In genomic region chr1:220370041-220370700, GRCh38 we compare ENCODE assay signal across 10 cellular contexts.
DNase-seq lines count a peak whose midpoint lies in the region; ATAC-seq and TF ChIP-seq lines count a peak whose summit lies in the region.
"Had no signal": no experiment of that assay in that cellular context is flagged by ENCODE, and none has a peak within 500 bp of the region (broad histone marks: within the 10 kb centered on the region; RNA-seq: fewer than 3 reads in every experiment).

No MANE protein-coding gene starts in this region.

- no peaks in the 10 kb centered on the region for H3K9me3 Mint-ChIP-seq in activated T-cell treated with anti-CD3 and anti-CD28 coated beads, Interleukin-2, amount 50 U/mL, for 24 hours

- peak overlapping the region; percentile 29 for H3K56ac ChIP-seq in mesendoderm (ENCODE audit: low read length)

- peaks cover 27% of the 10 kb centered on the region for H3K27me3 Mint-ChIP-seq in activated T-cell treated with anti-CD3 and anti-CD28 coated beads, Interleukin-2, amount 50 U/mL, for 24 hours

- DNase-seq in BJ (ENCODE audit: low read depth) (peak; percentile 95), NCI-H1092 treated with DMSO at 0.1 percent for 48 hours (lab: John Stamatoyannopoulos, UW) (peak; percentile 73), dermis blood vessel endothelial cell (peak; percentile 4), mesendoderm (peak; percentile 75), ecto neural progenitor cell (ENCODE audit: low spot score) (no peak)
- no peak for DNase-seq in activated T-cell treated with anti-CD3 and anti-CD28 coated beads, Interleukin-2, amount 50 U/mL, for 48 hours
- DNase-seq in activated T-cell treated with anti-CD3 and anti-CD28 coated beads, Interleukin-2, amount 50 U/mL, for 24 hours = no peak
- DNase-seq: stimulated activated CD8-positive, alpha-beta memory T cell treated with anti-CD3 and anti-CD28 coated beads, Interleukin-4, amount 100 ng/mL, for 48 hours had no signal

- H3K27ac ChIP-seq in mesendoderm (ENCODE audit: low read depth, low read length) = no peak overlapping the region

- H2BK15ac ChIP-seq in mesendoderm (replicated peaks; ENCODE audit: low read depth) = no peak overlapping the region

- H3K23ac ChIP-seq in mesendoderm (ENCODE audit: low read length) = peak overlapping the region; percentile 59

- H3K4me2 ChIP-seq in mesendoderm (ENCODE audit: low read length) = no peak overlapping the region

- no peak overlapping the region for H3K4me3 Mint-ChIP-seq in activated T-cell treated with anti-CD3 and anti-CD28 coated beads, Interleukin-2, amount 50 U/mL, for 24 hours

- no peak overlapping the region for H3K9ac ChIP-seq in mesendoderm (ENCODE audit: low read length)

- H3K79me1 ChIP-seq in mesendoderm (ENCODE audit: low read length) = no peaks in the 10 kb centered on the region

- no CpG with 5 or more reads among the region's 5 CpGs for WGBS in mesendoderm (ENCODE audit: extremely low coverage, insufficient coverage, low lambda C conversion rate)

- H3K27me3 ChIP-seq in BJ (ENCODE audit: control insufficient read depth, insufficient read depth, low read length) (no peaks in the 10 kb centered on the region), mesendoderm (ENCODE audit: insufficient read depth, low read length, poor library complexity) (no peaks in the 10 kb centered on the region)

- no peak overlapping the region for H4K5ac ChIP-seq in mesendoderm (ENCODE audit: low read length)

- H3K36me3 ChIP-seq in BJ (ENCODE audit: control insufficient read depth, insufficient read depth, low read length) (no peaks in the 10 kb centered on the region), mesendoderm (ENCODE audit: control insufficient read depth, insufficient read depth, low read length) (no peaks in the 10 kb centered on the region)

- H4K8ac ChIP-seq in mesendoderm (ENCODE audit: low read depth, low read length) = no peak overlapping the region

- H3K79me2 ChIP-seq in mesendoderm (ENCODE audit: control insufficient read depth, insufficient read depth, low read length) = no peaks in the 10 kb centered on the region

- H2BK5ac ChIP-seq in mesendoderm (ENCODE audit: low read length) = no peak overlapping the region

- no peak for ATAC-seq in GM21576 (IDR thresholded peaks at IDR 0.05; ENCODE audit: unreplicated experiment)
- ATAC-seq: activated CD4-positive, CD25-positive, alpha-beta regulatory T cell treated with anti-CD3 and anti-CD28 coated beads, Interleukin-2, amount 50 U/mL, for 24 hours had no signal

- peaks cover 12% of the 10 kb centered on the region for H3K4me1 ChIP-seq in mesendoderm (ENCODE audit: control insufficient read depth, low read depth, low read length)

- H3K4me1 Mint-ChIP-seq in activated T-cell treated with anti-CD3 and anti-CD28 coated beads, Interleukin-2, amount 50 U/mL, for 24 hours (ENCODE audit: low read depth) = no peaks in the 10 kb centered on the region

- H3K36me3 Mint-ChIP-seq in activated T-cell treated with anti-CD3 and anti-CD28 coated beads, Interleukin-2, amount 50 U/mL, for 24 hours (ENCODE audit: low read depth) = no peaks in the 10 kb centered on the region

- no peak overlapping the region for H2BK120ac ChIP-seq in mesendoderm (ENCODE audit: low read depth, low read length)

- H3K4me3 ChIP-seq in BJ (ENCODE audit: low read depth, low read length) (no peak overlapping the region), mesendoderm (ENCODE audit: low read length) (no peak overlapping the region)

- H3K27ac Mint-ChIP-seq in activated T-cell treated with anti-CD3 and anti-CD28 coated beads, Interleukin-2, amount 50 U/mL, for 24 hours = no peak overlapping the region

- H3K18ac ChIP-seq in mesendoderm (ENCODE audit: low read length) = peak overlapping the region; percentile 41

- H2AK5ac ChIP-seq in mesendoderm (ENCODE audit: low read length) = no peak overlapping the region

- CTCF ChIA-PET in BJ (lab: Yijun Ruan, JAX) = no interaction called here

- POLR2A ChIA-PET in BJ (lab: Charles Lee) = no interaction called here

- no peak for TF ChIP-seq CTCF in BJ (IDR thresholded peaks at IDR 0.05; ENCODE audit: insufficient read depth, low read depth, low read length)

- H3K4ac ChIP-seq in mesendoderm (ENCODE audit: low read depth, low read length) = no peak overlapping the region

Comparison
In these comparisons a context has a peak if more than half of its experiments do, and no peak if none do; other contexts are left out.
1. DNase-seq: peak in BJ (single experiment), NCI-H1092 treated with DMSO at 0.1 percent for 48 hours (single experiment), dermis blood vessel endothelial cell (single experiment) and mesendoderm (single experiment); none in ecto neural progenitor cell (single experiment), activated T-cell treated with anti-CD3 and anti-CD28 coated beads, Interleukin-2, amount 50 U/mL, for 48 hours (0 of 2) and activated T-cell treated with anti-CD3 and anti-CD28 coated beads, Interleukin-2, amount 50 U/mL, for 24 hours (single experiment).